8 cellular contexts compared by ENCODE assay signal in the genomic region with DNA sequence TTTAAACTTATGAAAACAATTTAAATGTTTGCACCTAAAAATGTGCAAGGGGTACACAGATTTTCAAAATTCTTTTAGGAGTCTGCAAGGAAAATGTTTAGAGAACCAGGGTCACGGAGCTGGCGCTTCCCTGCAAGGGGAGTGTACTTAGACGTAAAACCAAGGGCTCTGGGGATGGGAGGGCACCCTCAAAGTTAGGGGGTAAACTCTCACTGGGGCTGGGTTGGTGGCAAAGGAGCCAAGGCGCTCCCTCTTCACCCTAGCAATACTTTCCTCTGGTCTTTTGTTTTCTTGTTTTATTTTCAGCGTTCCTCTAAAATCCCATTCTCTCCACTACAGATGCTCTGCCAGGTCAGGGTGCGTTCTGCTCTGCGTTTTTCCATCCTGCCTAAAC. TPM values are rescaled to one million over a fixed set of nuclear protein-coding genes. Genes with fewer than 3 reads are reported as not detected.
DNase-seq lines count a peak whose midpoint lies in the region; ATAC-seq, FAIRE-seq and TF ChIP-seq lines count a peak whose summit lies in the region.

No MANE protein-coding gene starts in this region.

- peak overlapping the region; percentile 9 for H2BK5ac ChIP-seq in IMR-90 (ENCODE audit: low read depth, low read length, poor library complexity, severe bottlenecking)

- H3K14ac ChIP-seq in IMR-90 (replicated peaks; ENCODE audit: low read depth, low read length) = peak overlapping the region; percentile 93

- ATAC-seq in IMR-90 (ENCODE audit: low read depth) (no peak; the same call in 1 of the 2 replicates), HG02884 (IDR thresholded peaks at IDR 0.05; ENCODE audit: unreplicated experiment) (no peak), GM18520 (IDR thresholded peaks at IDR 0.05; ENCODE audit: unreplicated experiment) (no peak)

- H3K56ac ChIP-seq in IMR-90 (ENCODE audit: extremely low read depth, insufficient read depth, low read length) = peak overlapping the region; percentile 61; the same call in 1 of the 2 replicates

- peak overlapping the region; percentile 1; the same call in 1 of the 2 replicates for H4K5ac ChIP-seq in IMR-90 (ENCODE audit: low read depth, low read length)

- no peak for DNase-seq in IMR-90
- DNase-seq in ascending aorta (ENCODE audit: low spot score in 2 of 2) = no peak
- no peak for DNase-seq in keratinocyte (ENCODE audit: low read depth, low spot score)
- DNase-seq in HK-2 (ENCODE audit: unreplicated experiment) = no peak
- no peak for DNase-seq in activated CD4-positive, CD25-positive, alpha-beta regulatory T cell (lab: John Stamatoyannopoulos, UW)

- H3K79me2 ChIP-seq in keratinocyte (ENCODE audit: control insufficient read depth, insufficient read depth, low read length) = no peaks in the 10 kb centered on the region

- intact Hi-C loops in IMR-90 (cut with micrococcal nuclease) (no loop called here), ascending aorta (cut with DNase I) (no loop called here)

- POLR2A ChIA-PET in IMR-90 (lab: Charles Lee; ENCODE audit: unreplicated experiment) = no interaction called here

- FAIRE-seq in keratinocyte (lab: Jason Lieb, UNC) = no peak

- peak overlapping the region; percentile 43 to 62; a peak in 2 of 4 replicates for H4K8ac ChIP-seq in IMR-90 (ENCODE audit: low read depth in 2 of 2, low read length in 2 of 2)

- H3K4me1 ChIP-seq in IMR-90 (ENCODE audit: control insufficient read depth, insufficient read depth, low read length) (peaks cover 7% of the 10 kb centered on the region), ascending aorta (peaks cover 0 to 3% of the 10 kb centered on the region in 2 donors), keratinocyte (ENCODE audit: control insufficient read depth, extremely low read depth, insufficient read depth, low read length) (peaks cover 13% of the 10 kb centered on the region), stomach smooth muscle (ENCODE audit: control insufficient read depth, insufficient read depth, low read length) (peaks cover 4% of the 10 kb centered on the region)

- H3K9me3 ChIP-seq in IMR-90 (ENCODE audit: control insufficient read depth, insufficient read depth, low read length) = no peaks in the 10 kb centered on the region
- H3K9me3 ChIP-seq in ascending aorta = no peaks in the 10 kb centered on the region
- H3K9me3 ChIP-seq in keratinocyte (ENCODE audit: control insufficient read depth, low read depth, low read length) = no peaks in the 10 kb centered on the region
- H3K9me3 ChIP-seq in stomach smooth muscle (ENCODE audit: control insufficient read depth in 2 of 2, low read length in 2 of 2) = no peaks in the 10 kb centered on the region

- CTCF ChIA-PET in IMR-90 (lab: Yijun Ruan, JAX) = no interaction called here

- H2BK120ac ChIP-seq in IMR-90 (ENCODE audit: low read depth, low read length) = peak overlapping the region; percentile 79

- no peak for TF ChIP-seq RAD21 in IMR-90 (IDR thresholded peaks at IDR 0.05; ENCODE audit: low read length)

- no peak overlapping the region for H3K18ac ChIP-seq in IMR-90 (ENCODE audit: low read depth, low read length)

- no peaks in the 10 kb centered on the region for H4K20me1 ChIP-seq in IMR-90 (ENCODE audit: insufficient read depth, low read length)
- no peaks in the 10 kb centered on the region for H4K20me1 ChIP-seq in keratinocyte (ENCODE audit: control insufficient read depth, extremely low read depth, insufficient read depth, low read length)

- H3K27ac ChIP-seq in IMR-90 (ENCODE audit: insufficient read depth, low read length) (peak overlapping the region; percentile 58), ascending aorta (peak overlapping the region; percentile 63 to 90), keratinocyte (ENCODE audit: control insufficient read depth, insufficient read depth, low read length) (no peak overlapping the region), stomach smooth muscle (ENCODE audit: low read length) (peak overlapping the region; percentile 88)

- H3K4me2 ChIP-seq in IMR-90 (ENCODE audit: low read depth, low read length) (peak overlapping the region; percentile 88), keratinocyte (ENCODE audit: control insufficient read depth, extremely low read depth, insufficient read depth, low read depth, low read length) (peak overlapping the region; percentile 100)

- H2BK20ac ChIP-seq in IMR-90 (ENCODE audit: low read depth, low read length) = peak overlapping the region; percentile 39; the same call in 1 of the 2 replicates

- no TSS peak for BruUV-seq in IMR-90 (replicated peaks; lab: Mats Ljungman, UMichigan)

- dilution Hi-C loops in IMR-90 (cut with HindIII; ENCODE audit: low sequenced_read_pairs, unreplicated experiment) = no loop called here
- dilution Hi-C loops in keratinocyte (cut with MboI; ENCODE audit: extremely low pct_ligation_motif_present, low sequenced_read_pairs) = no loop called here

- H3K27me3 ChIP-seq in IMR-90 (ENCODE audit: control insufficient read depth, insufficient read depth, low read length) (no peaks in the 10 kb centered on the region), ascending aorta (no peaks in the 10 kb centered on the region), keratinocyte (ENCODE audit: control insufficient read depth, extremely low read depth, insufficient read depth, low read length) (peaks cover 7% of the 10 kb centered on the region), stomach smooth muscle (ENCODE audit: control insufficient read depth in 1 of 2, insufficient read depth in 2 of 2, low read length in 2 of 2) (no peaks in the 10 kb centered on the region)

- no peaks in the 10 kb centered on the region for H3K36me3 ChIP-seq in IMR-90 (ENCODE audit: control insufficient read depth, insufficient read depth, low read length)
- no peaks in the 10 kb centered on the region for H3K36me3 ChIP-seq in ascending aorta
- no peaks in the 10 kb centered on the region for H3K36me3 ChIP-seq in keratinocyte (ENCODE audit: control insufficient read depth in 2 of 2, extremely low read depth in 1 of 2, insufficient read depth in 2 of 2, low read length in 2 of 2)
- no peaks in the 10 kb centered on the region for H3K36me3 ChIP-seq in stomach smooth muscle (ENCODE audit: control insufficient read depth in 2 of 2, insufficient read depth in 2 of 2, low read length in 2 of 2)

- H2BK15ac ChIP-seq in IMR-90 (ENCODE audit: low read depth, low read length) = peak overlapping the region; percentile 29; the same call in 2 of the 3 replicates

- in situ Hi-C loops in IMR-90 (cut with MboI; ENCODE audit: low sequenced_read_pairs) = no loop called here

- peak overlapping the region; percentile 44 for H4K91ac ChIP-seq in IMR-90 (ENCODE audit: insufficient read depth, low read depth, low read length)

- peaks cover 11% of the 10 kb centered on the region; the same call in 1 of the 2 replicates for H3K9me1 ChIP-seq in IMR-90 (ENCODE audit: insufficient read depth, low read length)
- no peaks in the 10 kb centered on the region for H3K9me1 ChIP-seq in keratinocyte (ENCODE audit: control insufficient read depth, extremely low read depth, insufficient read depth, low read length)

- TF ChIP-seq POLR2A in IMR-90 (IDR thresholded peaks at IDR 0.05; ENCODE audit: low read depth, low read length) = no peak

- H2AK5ac ChIP-seq in IMR-90 (ENCODE audit: low read depth, low read length) = peak overlapping the region; percentile 56; the same call in 1 of the 2 replicates

- peak overlapping the region; percentile 85 for H3K4ac ChIP-seq in IMR-90 (ENCODE audit: low read depth, low read length)

- no peak for TF ChIP-seq CTCF in IMR-90 (conservative IDR thresholded peaks at IDR 0.05; ENCODE audit: low read depth, low read length)
- TF ChIP-seq CTCF in ascending aorta (IDR thresholded peaks at IDR 0.05) = no peak
- TF ChIP-seq CTCF in keratinocyte (optimal IDR thresholded peaks at IDR 0.05 in 1 of 3, IDR thresholded peaks at IDR 0.05 in 1 of 3, conservative IDR thresholded peaks at IDR 0.05 in 1 of 3; ENCODE audit: extremely low read depth in 1 of 3, insufficient read depth in 2 of 3, low read length in 3 of 3) = no peak

- H3K23ac ChIP-seq in IMR-90 (ENCODE audit: low read depth, low read length) = peak overlapping the region; percentile 91; the same call in 1 of the 2 replicates

- H3K4me3 ChIP-seq in IMR-90 (ENCODE audit: insufficient read depth, low read depth, low read length) (peak overlapping the region; percentile 59), ascending aorta (peak overlapping the region; percentile 48 to 77), keratinocyte (ENCODE audit: control insufficient read depth in 2 of 3, extremely low read depth in 1 of 3, insufficient read depth in 2 of 3, low read depth in 1 of 3, low read length in 3 of 3) (peak overlapping the region; percentile 39 to 89 (median 80)), stomach smooth muscle (ENCODE audit: low read length in 2 of 2) (peak overlapping the region; percentile 89)

- H3K79me1 ChIP-seq in IMR-90 (ENCODE audit: low read depth in 1 of 2, low read length in 2 of 2) = peaks cover 0 to 4% of the 10 kb centered on the region in 2 experiments; a peak in 1 of 4 replicates

- 6% methylated on average over 3 of the region's 7 CpGs; no CpG with 5 or more reads in 1 of the 2 experiments for WGBS in IMR-90 (ENCODE audit: extremely low coverage in 2 of 2, insufficient read length in 1 of 2), 2 experiments

- peak overlapping the region; percentile 79 for H2AK9ac ChIP-seq in IMR-90 (replicated peaks; ENCODE audit: low read depth, low read length, poor library complexity)

- peak overlapping the region; percentile 87 for H2AFZ ChIP-seq in IMR-90 (replicated peaks; ENCODE audit: low read length, poor library complexity)
- peak overlapping the region; percentile 61 for H2AFZ ChIP-seq in keratinocyte (ENCODE audit: control insufficient read depth, low read length)

- H3K9ac ChIP-seq in IMR-90 (ENCODE audit: low read depth, low read length) = peak overlapping the region; percentile 56
- peak overlapping the region; percentile 70 for H3K9ac ChIP-seq in keratinocyte (ENCODE audit: control insufficient read depth, extremely low read depth, insufficient read depth, low read length)
- H3K9ac ChIP-seq in stomach smooth muscle (ENCODE audit: low read length in 2 of 2) = peak overlapping the region; percentile 80 to 84

RNA-seq across cellular contexts. Expression of gene TMEM247, which starts 20.0 kb away (rescaled TPM):
- not detected in 2 replicates for total RNA-seq in IMR-90 (2012; rRNA removed)
- not detected in 2 replicates for polyA plus RNA-seq in IMR-90 (2012; rRNA removed)
- polyA plus RNA-seq in IMR-90 (2012; cell fraction: cytosol; rRNA removed) = not detected in 2 replicates
- not detected in 2 replicates for polyA plus RNA-seq in IMR-90 (2012; cell fraction: nucleus; rRNA removed; ENCODE audit: low replicate concordance)
- not detected for total RNA-seq in ascending aorta
- not detected in 3 replicates for polyA plus RNA-seq in keratinocyte
- not detected for polyA plus RNA-seq in keratinocyte (2011; ENCODE audit: low read depth)
- not detected in 2 replicates for polyA plus RNA-seq in keratinocyte (2011; cell fraction: cytosol; rRNA removed)
- not detected in 2 replicates for polyA plus RNA-seq in keratinocyte (2011; cell fraction: nucleus; rRNA removed)
- polyA plus RNA-seq in keratinocyte (2012; ENCODE audit: low replicate concordance) = not detected in 2 replicates
- not detected in 3 replicates for polyA minus RNA-seq in keratinocyte
- polyA minus RNA-seq in keratinocyte (2011; cell fraction: cytosol; rRNA and poly(A)+ RNA removed) = not detected
- not detected in 2 replicates for polyA minus RNA-seq in keratinocyte (2011; cell fraction: nucleus; rRNA and poly(A)+ RNA removed)

RNA-seq across cellular contexts. Expression of gene RHOQ, which starts 42.9 kb away (rescaled TPM):
- 50.7 and 70.3 TPM in 2 replicates for total RNA-seq in IMR-90 (2012; rRNA removed)
- 41.4 and 46.3 TPM in 2 replicates for polyA plus RNA-seq in IMR-90 (2012; rRNA removed)
- 19.0 and 20.9 TPM in 2 replicates for polyA plus RNA-seq in IMR-90 (2012; cell fraction: cytosol; rRNA removed)
- polyA plus RNA-seq in IMR-90 (2012; cell fraction: nucleus; rRNA removed; ENCODE audit: low replicate concordance) = 37.4 and 90.3 TPM in 2 replicates
- 40.0 TPM for total RNA-seq in ascending aorta
- 29.9 to 42.1 TPM (median 38.5 TPM) in 3 replicates for polyA plus RNA-seq in keratinocyte
- polyA plus RNA-seq in keratinocyte (2011; ENCODE audit: low read depth) = 36.9 TPM
- polyA plus RNA-seq in keratinocyte (2011; cell fraction: cytosol; rRNA removed) = 45.7 and 76.1 TPM in 2 replicates
- 51.2 and 52.1 TPM in 2 replicates for polyA plus RNA-seq in keratinocyte (2011; cell fraction: nucleus; rRNA removed)
- 27.3 and 32.8 TPM in 2 replicates for polyA plus RNA-seq in keratinocyte (2012; ENCODE audit: low replicate concordance)
- polyA minus RNA-seq in keratinocyte = 14.8 to 33.4 TPM (median 31.3 TPM) in 3 replicates
- polyA minus RNA-seq in keratinocyte (2011; cell fraction: cytosol; rRNA and poly(A)+ RNA removed) = 39.1 TPM
- 17.3 and 26.5 TPM in 2 replicates for polyA minus RNA-seq in keratinocyte (2011; cell fraction: nucleus; rRNA and poly(A)+ RNA removed)

RNA-seq across cellular contexts. Expression of gene ATP6V1E2, which starts 43.0 kb away (rescaled TPM):
- total RNA-seq in IMR-90 (2012; rRNA removed) = 4.4 and 4.8 TPM in 2 replicates
- 4.0 and 5.3 TPM in 2 replicates for polyA plus RNA-seq in IMR-90 (2012; rRNA removed)
- polyA plus RNA-seq in IMR-90 (2012; cell fraction: cytosol; rRNA removed) = 2.1 and 2.3 TPM in 2 replicates
- 1.1 and 2.4 TPM in 2 replicates for polyA plus RNA-seq in IMR-90 (2012; cell fraction: nucleus; rRNA removed; ENCODE audit: low replicate concordance)
- total RNA-seq in ascending aorta = 8.4 TPM
- 6.0 to 10.0 TPM (median 7.8 TPM) in 3 replicates for polyA plus RNA-seq in keratinocyte
- polyA plus RNA-seq in keratinocyte (2011; ENCODE audit: low read depth) = 9.9 TPM
- polyA plus RNA-seq in keratinocyte (2011; cell fraction: cytosol; rRNA removed) = 7.9 and 12.5 TPM in 2 replicates
- 6.4 and 7.8 TPM in 2 replicates for polyA plus RNA-seq in keratinocyte (2011; cell fraction: nucleus; rRNA removed)
- 8.3 and 9.5 TPM in 2 replicates for polyA plus RNA-seq in keratinocyte (2012; ENCODE audit: low replicate concordance)
- 7.1 to 8.6 TPM (median 8.5 TPM) in 3 replicates for polyA minus RNA-seq in keratinocyte
- polyA minus RNA-seq in keratinocyte (2011; cell fraction: cytosol; rRNA and poly(A)+ RNA removed) = 9.6 TPM
- polyA minus RNA-seq in keratinocyte (2011; cell fraction: nucleus; rRNA and poly(A)+ RNA removed) = 3.6 and 5.7 TPM in 2 replicates
